ENCODE assay signal across 8 cellular contexts in the genomic region with DNA sequence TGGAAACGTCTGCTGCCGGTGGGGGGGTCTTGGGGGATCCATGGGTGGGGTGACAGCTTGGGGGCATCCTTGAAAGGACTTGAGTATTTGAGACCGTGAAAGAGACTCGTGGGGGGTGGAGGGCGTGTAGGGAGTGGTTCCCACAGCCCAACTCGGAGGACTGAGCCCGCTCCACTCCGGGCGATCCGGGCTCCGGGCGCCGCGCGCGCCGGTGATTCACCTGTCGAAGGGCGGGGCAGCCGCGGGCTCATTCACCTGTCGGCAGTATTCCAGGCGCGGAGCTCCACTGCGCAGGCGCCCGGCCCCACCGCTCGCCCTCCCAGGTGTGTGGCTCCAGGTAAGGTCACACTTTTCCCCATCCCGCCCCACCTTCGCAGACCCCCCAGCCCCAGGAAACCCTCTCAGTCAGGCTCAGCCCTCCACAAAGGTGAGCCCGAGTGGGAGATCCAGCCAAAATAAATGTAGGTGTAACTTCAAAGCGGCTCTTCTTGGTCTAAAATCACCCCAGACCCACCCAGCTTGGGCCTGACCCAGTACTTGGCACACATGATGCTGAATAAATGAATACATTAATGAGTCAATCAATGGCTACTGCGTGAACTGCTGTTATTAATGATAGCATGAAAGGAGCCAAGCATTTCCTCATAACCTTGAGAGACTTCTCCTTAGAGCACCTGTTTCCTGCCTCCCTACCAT. TPM values are rescaled to one million over a fixed set of nuclear protein-coding genes. Genes with fewer than 3 reads are reported as not detected.
DNase-seq lines count a peak whose midpoint lies in the region; ATAC-seq and TF ChIP-seq lines count a peak whose summit lies in the region.

No MANE protein-coding gene starts in this region.

- TF ChIP-seq CTCF in osteocyte (IDR thresholded peaks at IDR 0.05): no peak

- H3K4me1 Mint-ChIP-seq in osteocyte (ENCODE audit: unreplicated experiment): peaks cover 35% of the 10 kb centered on the region
- peaks cover 12% of the 10 kb centered on the region for H3K4me1 Mint-ChIP-seq in stimulated activated memory B cell treated with anti-CD40 and anti-IgM and Interleukin-4, amounts not matched to agents 10 μg/mL and 1 μg/mL and 100 μg/mL, for 72 hours

- H3K4me3 Mint-ChIP-seq in osteocyte (ENCODE audit: unreplicated experiment): peak overlapping the region; percentile 44
- no peak overlapping the region for H3K4me3 Mint-ChIP-seq in stimulated activated memory B cell treated with anti-CD40 and anti-IgM and Interleukin-4, amounts not matched to agents 10 μg/mL and 1 μg/mL and 100 μg/mL, for 72 hours

- peaks cover 15% of the 10 kb centered on the region for H3K36me3 Mint-ChIP-seq in osteocyte (ENCODE audit: unreplicated experiment)
- H3K36me3 Mint-ChIP-seq in stimulated activated memory B cell treated with anti-CD40 and anti-IgM and Interleukin-4, amounts not matched to agents 10 μg/mL and 1 μg/mL and 100 μg/mL, for 72 hours: no peaks in the 10 kb centered on the region

- no peak overlapping the region for H3K27ac ChIP-seq in ectodermal cell (ENCODE audit: insufficient read depth, low read depth, low read length, poor library complexity, severe bottlenecking)

- H3K4me1 ChIP-seq in ectodermal cell (ENCODE audit: control insufficient read depth, insufficient read depth, low read length): peaks cover 8% of the 10 kb centered on the region

- no peaks in the 10 kb centered on the region for H3K9me3 Mint-ChIP-seq in osteocyte (ENCODE audit: unreplicated experiment)
- H3K9me3 Mint-ChIP-seq in stimulated activated memory B cell treated with anti-CD40 and anti-IgM and Interleukin-4, amounts not matched to agents 10 μg/mL and 1 μg/mL and 100 μg/mL, for 72 hours: no peaks in the 10 kb centered on the region

- DNase-seq in DMS53 treated with DMSO at 0.1 percent for 48 hours (lab: John Stamatoyannopoulos, UW; ENCODE audit: unreplicated experiment) (peak; percentile 71), NCI-H1417 (lab: John Stamatoyannopoulos, UW) (peak; percentile 70 to 90 (median 90)), osteocyte (ENCODE audit: extremely low spot score, unreplicated experiment) (no peak), SW 1271 (lab: John Stamatoyannopoulos, UW) (no peak)
- no peak for DNase-seq in NK-92 treated with Interleukin-12 subunit alpha and Interleukin-12 subunit beta, amount 100 ng/mL, for 24 hours (lab: John Stamatoyannopoulos, UW)

- peaks cover 26% of the 10 kb centered on the region for H3K36me3 ChIP-seq in ectodermal cell (ENCODE audit: control insufficient read depth, insufficient read depth, low read length)

- no peak for ATAC-seq in GM19035 (IDR thresholded peaks at IDR 0.05; ENCODE audit: unreplicated experiment)
- ATAC-seq in stimulated activated memory B cell treated with anti-CD40 and anti-IgM and Interleukin-4, amounts not matched to agents 10 μg/mL and 1 μg/mL and 100 μg/mL, for 72 hours: no peak

- H3K9me3 ChIP-seq in ectodermal cell (ENCODE audit: control insufficient read depth, low read length): no peaks in the 10 kb centered on the region

- H3K27me3 ChIP-seq in ectodermal cell (ENCODE audit: control insufficient read depth, insufficient read depth, low read length, poor library complexity, severe bottlenecking): no peaks in the 10 kb centered on the region

- H3K4me3 ChIP-seq in ectodermal cell (ENCODE audit: insufficient read depth, low read depth, low read length): peak overlapping the region; percentile 42

- 14 to 15% methylated on average over 34 of the region's 34 CpGs for WGBS in ectodermal cell, 2 experiments

- H3K27ac Mint-ChIP-seq in osteocyte (ENCODE audit: unreplicated experiment): no peak overlapping the region
- H3K27ac Mint-ChIP-seq in stimulated activated memory B cell treated with anti-CD40 and anti-IgM and Interleukin-4, amounts not matched to agents 10 μg/mL and 1 μg/mL and 100 μg/mL, for 72 hours: no peak overlapping the region

- no peaks in the 10 kb centered on the region for H3K27me3 Mint-ChIP-seq in osteocyte (ENCODE audit: unreplicated experiment)
- peaks cover 75% of the 10 kb centered on the region for H3K27me3 Mint-ChIP-seq in stimulated activated memory B cell treated with anti-CD40 and anti-IgM and Interleukin-4, amounts not matched to agents 10 μg/mL and 1 μg/mL and 100 μg/mL, for 72 hours

RNA-seq across cellular contexts. Expression of gene NOTCH3, which starts 4.7 kb away (rescaled TPM):
- 86.2 TPM for polyA plus RNA-seq in ectodermal cell (2013, experiment 1 of 4)
- polyA plus RNA-seq in ectodermal cell (2013, experiment 2 of 4): 106 TPM
- 83.2 TPM for polyA plus RNA-seq in ectodermal cell (2013, experiment 3 of 4)
- polyA plus RNA-seq in ectodermal cell (2013, experiment 4 of 4): 89.4 TPM
- 178 and 200 TPM in 2 replicates for total RNA-seq in osteocyte

RNA-seq across cellular contexts. Expression of gene EPHX3, which starts 36.1 kb away (rescaled TPM):
- polyA plus RNA-seq in ectodermal cell (2013, experiment 1 of 4): 6.4 TPM
- 5.5 TPM for polyA plus RNA-seq in ectodermal cell (2013, experiment 2 of 4)
- polyA plus RNA-seq in ectodermal cell (2013, experiment 3 of 4): 5.9 TPM
- 5.3 TPM for polyA plus RNA-seq in ectodermal cell (2013, experiment 4 of 4)
- total RNA-seq in osteocyte: not detected in 2 replicates

Comparison
In these comparisons a context has a peak if more than half of its experiments do, and no peak if none do; other contexts are left out.
1. DNase-seq: peak in DMS53 treated with DMSO at 0.1 percent for 48 hours (single experiment) and NCI-H1417 (3 of 3); none in osteocyte (single experiment), NK-92 treated with Interleukin-12 subunit alpha and Interleukin-12 subunit beta, amount 100 ng/mL, for 24 hours (single experiment) and SW 1271 (0 of 2).